Comparison of ENCODE assay signal across 24 cellular contexts in the genomic region with DNA sequence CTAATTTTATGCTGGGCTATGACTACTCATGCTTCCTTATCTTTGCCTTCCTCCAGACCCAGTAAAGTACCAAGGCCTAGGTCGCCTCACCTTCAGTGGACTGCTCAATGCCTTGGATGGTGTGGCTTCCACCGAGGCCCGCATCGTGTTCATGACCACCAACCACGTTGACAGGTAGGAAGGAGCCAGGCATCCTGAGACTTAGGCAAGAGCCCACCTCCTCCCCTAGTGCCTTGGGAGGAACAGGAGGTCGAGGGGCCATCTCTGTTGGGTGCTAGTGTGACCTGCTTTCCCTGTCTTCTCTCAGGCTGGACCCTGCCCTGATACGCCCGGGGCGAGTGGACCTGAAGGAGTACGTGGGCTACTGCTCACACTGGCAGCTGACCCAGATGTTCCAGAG.
"Had no signal": no experiment of that assay in that cellular context is flagged by ENCODE, and none has a peak within 500 bp of the region (broad histone marks: within the 10 kb centered on the region; RNA-seq: fewer than 3 reads in every experiment).

No MANE protein-coding gene starts in this region.

- H3K27ac Mint-ChIP-seq: mesothelial cell of epicardium; naive B cell; stimulated activated naive B cell treated with anti-CD40 and anti-IgM and Interleukin-4, amounts not matched to agents 10 μg/mL and 1 μg/mL and 100 μg/mL, for 72 hours; stimulated activated naive CD8-positive, alpha-beta T cell treated with anti-CD3 and anti-CD28 coated beads, Interleukin-15, Interleukin-2, amounts not matched to agents 100 ng/mL and 50 ng/mL, for 24 hours had no signal

- H3K9me3 Mint-ChIP-seq: effector memory CD8-positive, alpha-beta T cell; mesothelial cell of epicardium; naive B cell; natural killer cell treated with Interleukin-12 subunit alpha and Interleukin-12 subunit beta and Interleukin-15 and Interleukin-18, amount 100 ng/mL, for 72 hours; stimulated activated naive B cell treated with anti-CD40 and anti-IgM and Interleukin-4, amounts not matched to agents 10 μg/mL and 1 μg/mL and 100 μg/mL, for 72 hours; stimulated activated naive CD8-positive, alpha-beta T cell treated with anti-CD3 and anti-CD28 coated beads, Interleukin-15, Interleukin-2, amounts not matched to agents 100 ng/mL and 50 ng/mL, for 24 hours had no signal

- H3K27me3 ChIP-seq: heart left ventricle, hepatocyte, ovary, spleen, tibial nerve, upper lobe of left lung had no signal

- H3K4me3 ChIP-seq: heart left ventricle, hepatocyte, lung, mucosa of descending colon, ovary, psoas muscle, skin epidermis, spleen, thoracic aorta, tibial nerve, upper lobe of left lung had no signal

- H3K9me3 ChIP-seq: heart left ventricle, mucosa of descending colon, ovary, psoas muscle, spleen, thoracic aorta, tibial nerve, upper lobe of left lung had no signal

- ATAC-seq: effector memory CD8-positive, alpha-beta T cell; heart left ventricle; left lobe of liver; mucosa of descending colon; natural killer cell treated with Interleukin-12 subunit alpha and Interleukin-12 subunit beta and Interleukin-15 and Interleukin-18, amount 100 ng/mL, for 72 hours; psoas muscle; right cardiac atrium; stimulated activated naive B cell treated with anti-CD40 and anti-IgM and Interleukin-4, amounts not matched to agents 10 μg/mL and 1 μg/mL and 100 μg/mL, for 72 hours had no signal

- H3K27ac ChIP-seq: heart left ventricle, hepatocyte, ovary, psoas muscle, skin epidermis, spleen, thoracic aorta, tibial nerve, upper lobe of left lung had no signal

- DNase-seq: cortex of kidney; effector memory CD8-positive, alpha-beta T cell; heart left ventricle; kidney; mesenchymal stem cell; mucosa of descending colon; naive B cell; occipital lobe; ovary; psoas muscle; right cardiac atrium; spleen; stimulated activated CD4-positive, alpha-beta T cell treated with anti-CD3 and anti-CD28 coated beads, Interleukin-4, amount 100 ng/mL, for 4 hours; stimulated activated naive B cell treated with anti-CD40 and anti-IgM and Interleukin-4, amounts not matched to agents 10 μg/mL and 1 μg/mL and 100 μg/mL, for 72 hours; upper lobe of left lung had no signal

- H3K36me3 ChIP-seq: ovary had no signal

- H3K27me3 Mint-ChIP-seq: effector memory CD8-positive, alpha-beta T cell; naive B cell; natural killer cell treated with Interleukin-12 subunit alpha and Interleukin-12 subunit beta and Interleukin-15 and Interleukin-18, amount 100 ng/mL, for 72 hours; stimulated activated naive B cell treated with anti-CD40 and anti-IgM and Interleukin-4, amounts not matched to agents 10 μg/mL and 1 μg/mL and 100 μg/mL, for 72 hours; stimulated activated naive CD8-positive, alpha-beta T cell treated with anti-CD3 and anti-CD28 coated beads, Interleukin-15, Interleukin-2, amounts not matched to agents 100 ng/mL and 50 ng/mL, for 24 hours had no signal

- H3K4me3 Mint-ChIP-seq: effector memory CD8-positive, alpha-beta T cell; mesothelial cell of epicardium; natural killer cell treated with Interleukin-12 subunit alpha and Interleukin-12 subunit beta and Interleukin-15 and Interleukin-18, amount 100 ng/mL, for 72 hours; stimulated activated naive B cell treated with anti-CD40 and anti-IgM and Interleukin-4, amounts not matched to agents 10 μg/mL and 1 μg/mL and 100 μg/mL, for 72 hours; stimulated activated naive CD8-positive, alpha-beta T cell treated with anti-CD3 and anti-CD28 coated beads, Interleukin-15, Interleukin-2, amounts not matched to agents 100 ng/mL and 50 ng/mL, for 24 hours had no signal
